Comparison of ENCODE assay signal across 26 cellular contexts in the genomic region with DNA sequence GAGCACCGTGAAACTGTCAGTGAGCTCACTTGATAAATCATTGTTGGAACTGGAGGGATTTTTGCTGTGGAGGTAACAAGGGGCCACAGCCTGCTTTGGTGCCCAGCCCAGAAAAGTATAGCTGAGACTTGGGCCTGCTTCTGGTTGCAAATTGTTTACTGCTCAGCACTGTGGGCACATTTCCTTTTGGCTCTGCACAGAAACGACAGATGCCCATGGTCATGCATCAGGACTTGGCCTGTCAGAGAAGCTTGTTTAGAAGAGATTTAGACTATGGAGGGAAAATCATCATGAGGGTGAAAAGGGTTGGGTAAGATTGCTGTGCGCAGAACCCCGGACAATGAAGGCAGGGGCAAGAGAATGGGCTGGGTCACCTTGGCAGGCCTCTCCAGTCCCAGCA.
"Had no signal": no experiment of that assay in that cellular context is flagged by ENCODE, and none has a peak within 500 bp of the region (broad histone marks: within the 10 kb centered on the region; RNA-seq: fewer than 3 reads in every experiment).

No MANE protein-coding gene starts in this region.

- H3K79me2 ChIP-seq: parathyroid adenoma had no signal

- H3K27ac ChIP-seq: cardiac muscle cell, parathyroid adenoma, suprapubic skin, tibial nerve had no signal

- FAIRE-seq: colon, endothelial cell of umbilical vein, frontal cortex, small intestine, TTC549 had no signal

- H3K4me1 ChIP-seq: parathyroid adenoma, suprapubic skin, tibial nerve had no signal

- H3K27ac Mint-ChIP-seq: activated CD4-positive, alpha-beta memory T cell treated with anti-CD3 and anti-CD28 coated beads, Interleukin-2, amount 10 ng/mL, durations not matched to agents 7 days and 5 days; activated CD4-positive, alpha-beta T cell treated with anti-CD3 and anti-CD28 coated beads for 36 hours; activated naive CD4-positive, alpha-beta T cell treated with anti-CD3 and anti-CD28 coated beads, Interleukin-2, amount 10 ng/mL, durations not matched to agents 7 days and 5 days; activated T-cell treated with anti-CD3 and anti-CD28 coated beads, Interleukin-2, amount 50 U/mL, for 72 hours; effector memory CD8-positive, alpha-beta T cell; natural killer cell treated with Interleukin-12 subunit alpha and Interleukin-12 subunit beta and Interleukin-15 and Interleukin-18, amount 100 ng/mL, for 72 hours; stimulated activated memory B cell treated with anti-CD40 and anti-IgM and Interleukin-4, amounts not matched to agents 10 μg/mL and 1 μg/mL and 100 μg/mL, for 72 hours had no signal

- H3K9ac ChIP-seq: parathyroid adenoma had no signal

- H2AFZ ChIP-seq: parathyroid adenoma had no signal

- H3K9me3 ChIP-seq: stomach, suprapubic skin, tibial nerve had no signal

- H3K4me1 Mint-ChIP-seq: activated CD4-positive, alpha-beta memory T cell treated with anti-CD3 and anti-CD28 coated beads, Interleukin-2, amount 10 ng/mL, durations not matched to agents 7 days and 5 days; activated CD4-positive, alpha-beta T cell treated with anti-CD3 and anti-CD28 coated beads for 36 hours; activated naive CD4-positive, alpha-beta T cell treated with anti-CD3 and anti-CD28 coated beads, Interleukin-2, amount 10 ng/mL, durations not matched to agents 7 days and 5 days; stimulated activated memory B cell treated with anti-CD40 and anti-IgM and Interleukin-4, amounts not matched to agents 10 μg/mL and 1 μg/mL and 100 μg/mL, for 72 hours had no signal

- H3K27me3 Mint-ChIP-seq: activated naive CD4-positive, alpha-beta T cell treated with anti-CD3 and anti-CD28 coated beads, Interleukin-2, amount 10 ng/mL, durations not matched to agents 7 days and 5 days; stimulated activated memory B cell treated with anti-CD40 and anti-IgM and Interleukin-4, amounts not matched to agents 10 μg/mL and 1 μg/mL and 100 μg/mL, for 72 hours had no signal

- H3K27me3 ChIP-seq: cardiac muscle cell, dorsolateral prefrontal cortex, stomach, suprapubic skin, tibial nerve had no signal

- ATAC-seq: activated CD4-positive, alpha-beta T cell treated with anti-CD3 and anti-CD28 coated beads for 36 hours; activated T-cell treated with anti-CD3 and anti-CD28 coated beads, Interleukin-2, amount 50 U/mL, for 72 hours; effector memory CD8-positive, alpha-beta T cell; esophagus mucosa; left ventricle myocardium superior; natural killer cell treated with Interleukin-12 subunit alpha and Interleukin-12 subunit beta and Interleukin-15 and Interleukin-18, amount 100 ng/mL, for 72 hours; sciatic nerve; stimulated activated memory B cell treated with anti-CD40 and anti-IgM and Interleukin-4, amounts not matched to agents 10 μg/mL and 1 μg/mL and 100 μg/mL, for 72 hours had no signal

- H3K36me3 Mint-ChIP-seq: activated naive CD4-positive, alpha-beta T cell treated with anti-CD3 and anti-CD28 coated beads, Interleukin-2, amount 10 ng/mL, durations not matched to agents 7 days and 5 days had no signal

- DNase-seq: activated CD4-positive, alpha-beta memory T cell treated with anti-CD3 and anti-CD28 coated beads, Interleukin-2, amount 10 ng/mL, durations not matched to agents 7 days and 5 days; activated CD4-positive, alpha-beta T cell treated with anti-CD3 and anti-CD28 coated beads for 36 hours; activated effector memory CD4-positive, alpha-beta T cell treated with anti-CD3 and anti-CD28 coated beads, Interleukin-2, amount 50 U/mL, for 16 hours; activated naive CD4-positive, alpha-beta T cell treated with anti-CD3 and anti-CD28 coated beads, Interleukin-2, amount 10 ng/mL, durations not matched to agents 7 days and 5 days; activated T-cell treated with anti-CD3 and anti-CD28 coated beads, Interleukin-2, amount 50 U/mL, for 72 hours; amygdala; effector memory CD8-positive, alpha-beta T cell; hypothalamus; left ventricle myocardium superior; small intestine; stimulated activated CD4-positive, alpha-beta T cell treated with anti-CD3 and anti-CD28 coated beads, Interleukin-2, amount 100 ng/mL, for 24 hours; stomach; T-helper 1 cell had no signal

- H3K4me3 Mint-ChIP-seq: activated CD4-positive, alpha-beta memory T cell treated with anti-CD3 and anti-CD28 coated beads, Interleukin-2, amount 10 ng/mL, durations not matched to agents 7 days and 5 days; activated CD4-positive, alpha-beta T cell treated with anti-CD3 and anti-CD28 coated beads for 36 hours; activated naive CD4-positive, alpha-beta T cell treated with anti-CD3 and anti-CD28 coated beads, Interleukin-2, amount 10 ng/mL, durations not matched to agents 7 days and 5 days; activated T-cell treated with anti-CD3 and anti-CD28 coated beads, Interleukin-2, amount 50 U/mL, for 72 hours; effector memory CD8-positive, alpha-beta T cell; natural killer cell treated with Interleukin-12 subunit alpha and Interleukin-12 subunit beta and Interleukin-15 and Interleukin-18, amount 100 ng/mL, for 72 hours; stimulated activated memory B cell treated with anti-CD40 and anti-IgM and Interleukin-4, amounts not matched to agents 10 μg/mL and 1 μg/mL and 100 μg/mL, for 72 hours had no signal

- H3K4me3 ChIP-seq: cardiac muscle cell, dorsolateral prefrontal cortex, stomach, suprapubic skin, tibial nerve had no signal

- H3K36me3 ChIP-seq: cardiac muscle cell, stomach, suprapubic skin, tibial nerve had no signal

- H3K9me3 Mint-ChIP-seq: activated CD4-positive, alpha-beta memory T cell treated with anti-CD3 and anti-CD28 coated beads, Interleukin-2, amount 10 ng/mL, durations not matched to agents 7 days and 5 days; activated naive CD4-positive, alpha-beta T cell treated with anti-CD3 and anti-CD28 coated beads, Interleukin-2, amount 10 ng/mL, durations not matched to agents 7 days and 5 days; activated T-cell treated with anti-CD3 and anti-CD28 coated beads, Interleukin-2, amount 50 U/mL, for 72 hours; effector memory CD8-positive, alpha-beta T cell; natural killer cell treated with Interleukin-12 subunit alpha and Interleukin-12 subunit beta and Interleukin-15 and Interleukin-18, amount 100 ng/mL, for 72 hours had no signal
